ENCODE assay signal across 8 cellular contexts in the genomic region with DNA sequence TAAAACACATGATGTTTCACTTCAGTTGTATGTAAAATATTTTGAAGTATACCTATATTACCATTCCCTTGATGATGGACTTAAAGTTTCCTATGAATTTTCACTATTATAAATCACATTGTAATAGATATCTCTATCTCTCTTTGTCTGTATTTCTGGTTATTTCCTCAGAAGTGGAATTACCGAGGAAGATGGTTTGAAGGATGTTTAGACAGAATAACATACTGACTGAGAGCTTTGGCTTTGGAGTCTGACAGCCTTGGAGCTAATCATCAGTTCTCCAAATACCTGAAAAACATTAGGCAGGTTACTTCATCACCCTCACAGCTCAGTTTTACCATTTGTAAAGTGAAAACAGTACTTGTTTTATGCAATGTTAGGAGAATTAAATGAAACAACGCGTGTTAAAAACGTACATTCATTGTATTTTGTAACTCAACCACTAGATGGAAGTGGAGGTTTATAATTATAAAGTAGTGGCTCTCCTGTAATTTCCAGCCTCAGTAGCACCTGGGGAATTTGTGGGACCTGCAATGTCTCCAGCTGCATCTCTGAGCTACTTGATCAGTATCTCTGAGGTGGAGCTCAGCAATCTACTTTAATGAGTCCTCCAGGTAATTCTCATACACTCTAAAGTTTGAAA. TPM values are rescaled to one million over a fixed set of nuclear protein-coding genes. Genes with fewer than 3 reads are reported as not detected.
A peak's percentile ranks its signal among the peaks of the same experiment; 100 is the strongest.
DNase-seq lines count a peak whose midpoint lies in the region; ATAC-seq and TF ChIP-seq lines count a peak whose summit lies in the region.

No MANE protein-coding gene starts in this region.

- no peaks in the 10 kb centered on the region for H3K9me3 ChIP-seq in AG04450 (ENCODE audit: control insufficient read depth, insufficient read depth, low read length)
- no peaks in the 10 kb centered on the region for H3K9me3 ChIP-seq in prostate gland

- peak; percentile 67 for TF ChIP-seq RAD21 in Ishikawa (IDR thresholded peaks at IDR 0.05; ENCODE audit: low read depth)

- H3K4me3 ChIP-seq in AG04450 (ENCODE audit: low read depth, low read length) (no peak overlapping the region), GM12864 (ENCODE audit: low read depth, low read length) (no peak overlapping the region), foreskin fibroblast (ENCODE audit: low read depth in 1 of 2, low read length in 2 of 2) (peak overlapping the region in 1 of 2 donors; percentile 21), prostate gland (no peak overlapping the region)

- H3K27me3 ChIP-seq in AG04450 (ENCODE audit: control insufficient read depth, insufficient read depth, low read length), result no peaks in the 10 kb centered on the region
- no peaks in the 10 kb centered on the region for H3K27me3 ChIP-seq in prostate gland (replicated peaks; ENCODE audit: insufficient read depth)

- DNase-seq in AG04450 (ENCODE audit: low read depth, low spot score) (no peak), GM12864 (ENCODE audit: low read depth) (no peak), foreskin fibroblast (peak in 1 of 2 donors; percentile 41), prostate gland (ENCODE audit: low spot score) (no peak)
- no peak for DNase-seq in stimulated activated naive CD4-positive, alpha-beta T cell treated with Interleukin-2 at 50 U/mL for 16 hours (lab: John Stamatoyannopoulos, UW)

- TF ChIP-seq CTCF in AG04450 (IDR thresholded peaks at IDR 0.05; ENCODE audit: low read depth, low read length) (peak; percentile 54), GM12864 (IDR thresholded peaks at IDR 0.05; ENCODE audit: low read depth, low read length, missing control alignments) (peak; percentile 39), foreskin fibroblast (IDR thresholded peaks at IDR 0.05; ENCODE audit: low read depth, low read length) (peak; percentile 29), prostate gland (IDR thresholded peaks at IDR 0.05) (peak in 3 of 4 experiments; percentile 48 to 65 (median 53))

- WGBS in prostate gland, result 6% methylated on average over 4 of the region's 4 CpGs

- no peak for TF ChIP-seq POLR2A in prostate gland (IDR thresholded peaks at IDR 0.05)

- no peak for TF ChIP-seq EP300 in Ishikawa (IDR thresholded peaks at IDR 0.05; ENCODE audit: borderline replicate concordance)

- CTCF ChIA-PET in AG04450 (lab: Charles Lee), result interaction anchor here (0.5 to 1.8 kb wide), 77 partner anchors 9 to 1063 kb away, joined by 3 to 30 read pairs (median 4); partner anchors contain the start of genes DCK, ENAM, JCHAIN and UTP3

- POLR2A ChIA-PET in AG04450 (lab: Yijun Ruan, JAX), result interaction anchor here (0.6 kb wide), 1 partner anchor 180 kb away, joined by 3 read pairs; no protein-coding TSS in a partner anchor

- H3K36me3 ChIP-seq in prostate gland, result no peaks in the 10 kb centered on the region

- intact Hi-C loops in prostate gland (cut with DNase I), result loop anchor here (5.0 kb wide), 1 partner anchor 355 kb away; no protein-coding TSS in a partner anchor

- no peak overlapping the region for H3K27ac ChIP-seq in AG04450 (ENCODE audit: low read depth, low read length)
- H3K27ac ChIP-seq in prostate gland, result no peak overlapping the region

- peak; percentile 78 for ATAC-seq in SK-N-SH treated with all-trans-retinoic acid at 6 μM for 48 hours
- no peak for ATAC-seq in HG02970 (IDR thresholded peaks at IDR 0.05; ENCODE audit: low FRiP score, unreplicated experiment)

- H3K4me1 ChIP-seq in prostate gland (replicated peaks), result no peaks in the 10 kb centered on the region

TF ChIP-seq in Ishikawa, 13 proteins besides CTCF, POLR2A, EP300 and RAD21:
- TF ChIP-seq TCF12 (IDR thresholded peaks at IDR 0.05; ENCODE audit: low read depth) (no peak), TEAD4 (IDR thresholded peaks at IDR 0.05) (no peak), YY1 (IDR thresholded peaks at IDR 0.05; ENCODE audit: low read depth) (no peak)

TF ChIP-seq in SK-N-SH treated with all-trans-retinoic acid at 6 μM for 48 hours, 23 proteins besides CTCF, POLR2A, EP300 and RAD21:
- TF ChIP-seq ARNTL (CRISPR knock-in tag; IDR thresholded peaks at IDR 0.05; ENCODE audit: borderline replicate concordance, low read depth) (no peak), ESRRG (CRISPR knock-in tag; IDR thresholded peaks at IDR 0.05) (no peak), OSR1 (CRISPR knock-in tag; IDR thresholded peaks at IDR 0.05) (no peak), PATZ1 (CRISPR knock-in tag; IDR thresholded peaks at IDR 0.05; ENCODE audit: borderline replicate concordance) (no peak), ZFP30 (CRISPR knock-in tag; IDR thresholded peaks at IDR 0.05) (no peak), ZC3H10 (CRISPR knock-in tag; IDR thresholded peaks at IDR 0.05) (no peak), BACH2 (CRISPR knock-in tag; IDR thresholded peaks at IDR 0.05; ENCODE audit: borderline replicate concordance) (no peak), ZNF8 (CRISPR knock-in tag; IDR thresholded peaks at IDR 0.05) (no peak), SNAI2 (CRISPR knock-in tag; IDR thresholded peaks at IDR 0.05) (no peak), GLIS3 (CRISPR knock-in tag; IDR thresholded peaks at IDR 0.05) (no peak), PPARA (CRISPR knock-in tag; IDR thresholded peaks at IDR 0.05; ENCODE audit: borderline replicate concordance) (no peak), ZNF565 (CRISPR knock-in tag; conservative IDR thresholded peaks at IDR 0.05; ENCODE audit: low read depth) (no peak), ZNF70 (CRISPR knock-in tag; IDR thresholded peaks at IDR 0.05) (no peak), TOX (CRISPR knock-in tag; IDR thresholded peaks at IDR 0.05; ENCODE audit: borderline replicate concordance) (no peak)
- TF ChIP-seq, protein P1, sequence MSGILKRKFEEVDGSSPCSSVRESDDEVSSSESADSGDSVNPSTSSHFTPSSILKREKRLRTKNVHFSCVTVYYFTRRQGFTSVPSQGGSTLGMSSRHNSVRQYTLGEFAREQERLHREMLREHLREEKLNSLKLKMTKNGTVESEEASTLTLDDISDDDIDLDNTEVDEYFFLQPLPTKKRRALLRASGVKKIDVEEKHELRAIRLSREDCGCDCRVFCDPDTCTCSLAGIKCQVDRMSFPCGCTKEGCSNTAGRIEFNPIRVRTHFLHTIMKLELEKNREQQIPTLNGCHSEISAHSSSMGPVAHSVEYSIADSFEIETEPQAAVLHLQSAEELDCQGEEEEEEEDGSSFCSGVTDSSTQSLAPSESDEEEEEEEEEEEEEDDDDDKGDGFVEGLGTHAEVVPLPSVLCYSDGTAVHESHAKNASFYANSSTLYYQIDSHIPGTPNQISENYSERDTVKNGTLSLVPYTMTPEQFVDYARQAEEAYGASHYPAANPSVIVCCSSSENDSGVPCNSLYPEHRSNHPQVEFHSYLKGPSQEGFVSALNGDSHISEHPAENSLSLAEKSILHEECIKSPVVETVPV (CRISPR knock-in tag; IDR thresholded peaks at IDR 0.05), result no peak
- TF ChIP-seq, protein P2, sequence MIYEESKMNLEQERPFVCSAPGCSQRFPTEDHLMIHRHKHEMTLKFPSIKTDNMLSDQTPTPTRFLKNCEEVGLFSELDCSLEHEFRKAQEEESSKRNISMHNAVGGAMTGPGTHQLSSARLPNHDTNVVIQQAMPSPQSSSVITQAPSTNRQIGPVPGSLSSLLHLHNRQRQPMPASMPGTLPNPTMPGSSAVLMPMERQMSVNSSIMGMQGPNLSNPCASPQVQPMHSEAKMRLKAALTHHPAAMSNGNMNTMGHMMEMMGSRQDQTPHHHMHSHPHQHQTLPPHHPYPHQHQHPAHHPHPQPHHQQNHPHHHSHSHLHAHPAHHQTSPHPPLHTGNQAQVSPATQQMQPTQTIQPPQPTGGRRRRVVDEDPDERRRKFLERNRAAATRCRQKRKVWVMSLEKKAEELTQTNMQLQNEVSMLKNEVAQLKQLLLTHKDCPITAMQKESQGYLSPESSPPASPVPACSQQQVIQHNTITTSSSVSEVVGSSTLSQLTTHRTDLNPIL (CRISPR knock-in tag; IDR thresholded peaks at IDR 0.05; ENCODE audit: low read depth), result no peak

RNA-seq across cellular contexts. Expression of gene JCHAIN, which starts 14.3 kb away (rescaled TPM):
- 0.61 and 1.1 TPM in 2 replicates for polyA plus RNA-seq in AG04450 (2011; rRNA removed)
- polyA minus RNA-seq in AG04450 (2011; rRNA and poly(A)+ RNA removed), result 0.22 TPM in 1 of 2 replicates, not detected in the other
- 1 to 10 TPM in 1 of 2 donors, under 1 TPM in 1; 0.62 to 2.0 TPM for total RNA-seq in prostate gland

RNA-seq across cellular contexts. Expression of gene ENAM, which starts 23.4 kb away (rescaled TPM):
- polyA plus RNA-seq in AG04450 (2011; rRNA removed), result 0.05 and 0.14 TPM in 2 replicates
- polyA minus RNA-seq in AG04450 (2011; rRNA and poly(A)+ RNA removed), result 0.04 TPM in 1 of 2 replicates, not detected in the other
- total RNA-seq in prostate gland, result 1 to 10 TPM in 1 of 2 donors, under 1 TPM in 1; 0.09 to 2.1 TPM

RNA-seq across cellular contexts. Expression of gene UTP3, which starts 36.3 kb away (rescaled TPM):
- 24.3 and 27.1 TPM in 2 replicates for polyA plus RNA-seq in AG04450 (2011; rRNA removed)
- 7.5 and 10.6 TPM in 2 replicates for polyA minus RNA-seq in AG04450 (2011; rRNA and poly(A)+ RNA removed)
- 10 to 100 TPM; 13.4 to 19.7 TPM for total RNA-seq in prostate gland

RNA-seq across cellular contexts. Expression of gene AMBN, which starts 59.9 kb away (rescaled TPM):
- polyA plus RNA-seq in AG04450 (2011; rRNA removed), result not detected in 2 replicates
- not detected in 2 replicates for polyA minus RNA-seq in AG04450 (2011; rRNA and poly(A)+ RNA removed)
- total RNA-seq in prostate gland, result not detected
